ENCODE assay signal across 8 cellular contexts in genomic region chr7:128266891-128267839, GRCh38. TPM values are rescaled to one million over a fixed set of nuclear protein-coding genes. Genes with fewer than 3 reads are reported as not detected.
DNase-seq lines count a peak whose midpoint lies in the region; ATAC-seq, FAIRE-seq and TF ChIP-seq lines count a peak whose summit lies in the region.

No MANE protein-coding gene starts in this region.

- no peak for ATAC-seq in GM19395 (IDR thresholded peaks at IDR 0.05; ENCODE audit: unreplicated experiment)
- ATAC-seq in HG03139 (IDR thresholded peaks at IDR 0.05; ENCODE audit: unreplicated experiment): no peak

- H3K27ac ChIP-seq in endodermal cell (ENCODE audit: low read depth, low read length) (peak overlapping the region; percentile 70), OCI-LY7 (ENCODE audit: low read depth, low read length, poor library complexity, severe bottlenecking) (no peak overlapping the region)

- TF ChIP-seq CTCF in endodermal cell (conservative IDR thresholded peaks at IDR 0.05) (peak; percentile 60), OCI-LY7 (conservative IDR thresholded peaks at IDR 0.05; ENCODE audit: low read length) (no peak)

- H3K4me1 Mint-ChIP-seq in endodermal cell: peaks cover 17% of the 10 kb centered on the region

- H3K4me3 ChIP-seq in endodermal cell (ENCODE audit: low read length) (peak overlapping the region; percentile 38), OCI-LY7 (ENCODE audit: low read depth, low read length, poor library complexity, severe bottlenecking) (no peak overlapping the region)

- no TSS peak for BruUV-seq in OCI-LY7 (replicated peaks; lab: Mats Ljungman, UMichigan)

- peak overlapping the region; percentile 88 for H3K27ac Mint-ChIP-seq in endodermal cell

- no peak for FAIRE-seq in urothelium cell line (lab: Jason Lieb, UNC)

- CTCF ChIA-PET in OCI-LY7 (lab: Charles Lee; ENCODE audit: unreplicated experiment): no interaction called here

- no peaks in the 10 kb centered on the region for H3K9me3 Mint-ChIP-seq in endodermal cell

- DNase-seq in EL (peak; percentile 85), NCI-H345 treated with DMSO at 0.1 percent for 48 hours (lab: John Stamatoyannopoulos, UW; ENCODE audit: unreplicated experiment) (peak; percentile 83), endodermal cell (peak; percentile 89), medulla oblongata (ENCODE audit: extremely low spot score) (peak; percentile 56), urothelium cell line (ENCODE audit: low spot score) (peak; percentile 54), OCI-LY7 (ENCODE audit: low spot score) (no peak)

- H3K9ac ChIP-seq in endodermal cell (ENCODE audit: extremely low read depth, low read length, poor library complexity, severe bottlenecking): peak overlapping the region; percentile 31

- no peak overlapping the region for H2AFZ ChIP-seq in OCI-LY7 (ENCODE audit: low read length)

- H3K27me3 Mint-ChIP-seq in endodermal cell (ENCODE audit: insufficient read depth): peaks cover 22% of the 10 kb centered on the region

- intact Hi-C loops in OCI-LY7 (cut with micrococcal nuclease; ENCODE audit: unreplicated experiment): no loop called here

- no peak overlapping the region for H3K4me2 ChIP-seq in OCI-LY7 (ENCODE audit: low read length)

- H3K36me3 Mint-ChIP-seq in endodermal cell (ENCODE audit: low read depth): no peaks in the 10 kb centered on the region

- no peaks in the 10 kb centered on the region for H3K79me2 ChIP-seq in OCI-LY7 (ENCODE audit: insufficient read depth, low read depth, low read length)

- H3K9me3 ChIP-seq in endodermal cell (ENCODE audit: control insufficient read depth, low read length) (no peaks in the 10 kb centered on the region), OCI-LY7 (ENCODE audit: low read length) (no peaks in the 10 kb centered on the region)

- peak overlapping the region; percentile 46 for H3K4me3 Mint-ChIP-seq in endodermal cell

- no peaks in the 10 kb centered on the region for H3K27me3 ChIP-seq in endodermal cell (ENCODE audit: control insufficient read depth, insufficient read depth, low read length, poor library complexity, severe bottlenecking)

- H3K4me1 ChIP-seq in endodermal cell (ENCODE audit: control insufficient read depth, insufficient read depth, low read length) (no peaks in the 10 kb centered on the region), OCI-LY7 (ENCODE audit: insufficient read depth, low read length, poor library complexity, severe bottlenecking) (no peaks in the 10 kb centered on the region)

- no peaks in the 10 kb centered on the region for H4K20me1 ChIP-seq in OCI-LY7 (ENCODE audit: insufficient read depth, low read length)

- H3K36me3 ChIP-seq in endodermal cell (ENCODE audit: control insufficient read depth, insufficient read depth, low read length) (no peaks in the 10 kb centered on the region), OCI-LY7 (ENCODE audit: insufficient read depth, low read length) (no peaks in the 10 kb centered on the region)

- POLR2A ChIA-PET in OCI-LY7 (lab: Charles Lee): interaction anchor here (0.6 kb wide), 1 partner anchor 1268 kb away, joined by 4 read pairs; no protein-coding TSS in a partner anchor

- no peaks in the 10 kb centered on the region for H3K9me2 ChIP-seq in OCI-LY7 (ENCODE audit: insufficient read depth, low read length)

- 29 to 39% methylated on average over 16 to 19 of the region's 19 CpGs for WGBS in endodermal cell (ENCODE audit: insufficient coverage in 1 of 2, insufficient read length in 1 of 2), 2 experiments

RNA-seq across cellular contexts. Expression of gene LEP, which starts 26.1 kb away (rescaled TPM):
- total RNA-seq in endodermal cell (not detected), OCI-LY7 (2022) (not detected in 2 replicates)
- polyA plus RNA-seq in endodermal cell (2013, experiment 1 of 2): not detected
- not detected for polyA plus RNA-seq in endodermal cell (2013, experiment 2 of 2)
- not detected in 2 replicates for total RNA-seq in OCI-LY7 (2014; rRNA removed; shearing (Covaris generic))
